11 cellular contexts compared by ENCODE assay signal in genomic region chr17:28216528-28216927, GRCh38.
DNase-seq lines count a peak whose midpoint lies in the region; ATAC-seq and TF ChIP-seq lines count a peak whose summit lies in the region.
"Had no signal": no experiment of that assay in that cellular context is flagged by ENCODE, and none has a peak within 500 bp of the region (broad histone marks: within the 10 kb centered on the region; RNA-seq: fewer than 3 reads in every experiment).

No MANE protein-coding gene starts in this region.

- DNase-seq in DMS 273 (lab: John Stamatoyannopoulos, UW; ENCODE audit: unreplicated experiment) (peak; percentile 28), DMS 273 treated with DMSO at 0.1 percent for 48 hours (lab: John Stamatoyannopoulos, UW) (no peak), LHCN-M2 (ENCODE audit: low read depth) (peak; percentile 73), WTC11 (ENCODE audit: low spot score) (no peak), iris pigment epithelial cell (ENCODE audit: low read depth) (peak; percentile 59), NCI-H446 (lab: John Stamatoyannopoulos, UW) (no peak)
- DNase-seq in effector memory CD8-positive, alpha-beta T cell = no peak
- DNase-seq: glutamatergic neuron, NCI-H187 had no signal

- TF ChIP-seq CTCF in WTC11 (IDR thresholded peaks at IDR 0.05) = no peak

- CTCF ChIA-PET in WTC11 (lab: Charles Lee) = interaction anchor here (1.3 to 1.5 kb wide), 2 partner anchors 12 to 17 kb away, joined by 3 to 4 read pairs; no protein-coding TSS in a partner anchor

- peaks cover 2% of the 10 kb centered on the region for H3K36me3 Mint-ChIP-seq in WTC11
- H3K36me3 Mint-ChIP-seq in effector memory CD8-positive, alpha-beta T cell (ENCODE audit: insufficient read depth) = peaks cover 2% of the 10 kb centered on the region

- ATAC-seq in WTC11 (peak; percentile 52), HG03039 (IDR thresholded peaks at IDR 0.05; ENCODE audit: unreplicated experiment) (no peak)
- ATAC-seq in effector memory CD8-positive, alpha-beta T cell (replicated peaks) = no peak

- peaks cover 23% of the 10 kb centered on the region for H3K27me3 Mint-ChIP-seq in WTC11 (ENCODE audit: low read depth)
- H3K27me3 Mint-ChIP-seq in effector memory CD8-positive, alpha-beta T cell = peaks cover 0 to 8% of the 10 kb centered on the region in 2 donors

- H3K9me3 Mint-ChIP-seq in WTC11 = peaks cover 20% of the 10 kb centered on the region
- H3K9me3 Mint-ChIP-seq in effector memory CD8-positive, alpha-beta T cell = no peaks in the 10 kb centered on the region
- H3K9me3 Mint-ChIP-seq: activated T-helper 2 cell treated with anti-CD3 and anti-CD28 coated beads, Interferon-gamma antibody, Interleukin-2, Interleukin-4, amounts not matched to agents 10 μg/mL and 5 μg/mL and 100 μg/mL, durations not matched to agents 14 hours and 24 hours and 36 hours had no signal

- no peak overlapping the region for H3K27ac Mint-ChIP-seq in WTC11
- H3K27ac Mint-ChIP-seq in effector memory CD8-positive, alpha-beta T cell = no peak overlapping the region
- H3K27ac Mint-ChIP-seq: activated T-helper 2 cell treated with anti-CD3 and anti-CD28 coated beads, Interferon-gamma antibody, Interleukin-2, Interleukin-4, amounts not matched to agents 10 μg/mL and 5 μg/mL and 100 μg/mL, durations not matched to agents 14 hours and 24 hours and 36 hours had no signal

- peaks cover 4% of the 10 kb centered on the region for H3K4me1 Mint-ChIP-seq in WTC11
- peaks cover 4 to 6% of the 10 kb centered on the region in 2 donors for H3K4me1 Mint-ChIP-seq in effector memory CD8-positive, alpha-beta T cell (ENCODE audit: low read depth in 2 of 2)

- POLR2A ChIA-PET in WTC11 (lab: Charles Lee) = no interaction called here

- H3K4me3 Mint-ChIP-seq in WTC11 = no peak overlapping the region
- H3K4me3 Mint-ChIP-seq in effector memory CD8-positive, alpha-beta T cell = no peak overlapping the region

TF ChIP-seq in WTC11, 78 proteins besides CTCF, POLR2A, EP300 and RAD21:
- peak; percentile 21; the same call in 1 of the 2 replicates for TF ChIP-seq USF2 (CRISPR knock-in tag; IDR thresholded peaks at IDR 0.05)
- no peak for TF ChIP-seq CDX4 (CRISPR knock-in tag; IDR thresholded peaks at IDR 0.05; ENCODE audit: borderline replicate concordance)

Comparison
In these comparisons a context has a peak if more than half of its experiments do, and no peak if none do; other contexts are left out.
1. DNase-seq: peak in DMS 273 (single experiment), LHCN-M2 (single experiment) and iris pigment epithelial cell (single experiment); none in DMS 273 treated with DMSO at 0.1 percent for 48 hours (single experiment), WTC11 (single experiment), effector memory CD8-positive, alpha-beta T cell (0 of 3) and NCI-H446 (0 of 2).